1 cellular context compared by ENCODE assay signal in genomic region chr11:112024178-112024777, GRCh38.
TF ChIP-seq lines count a peak whose summit lies in the region.

No MANE protein-coding gene starts in this region.

TF ChIP-seq in K562, 482 proteins besides CTCF, POLR2A, EP300 and RAD21 (continued from another document and continues in another):
- no peak for TF ChIP-seq CEBPZ (IDR thresholded peaks at IDR 0.05; ENCODE audit: borderline replicate concordance, low read depth, low read length)
- no peak for TF ChIP-seq KLF10 (CRISPR knock-in tag; IDR thresholded peaks at IDR 0.05)
- TF ChIP-seq SMARCC2 (IDR thresholded peaks at IDR 0.05; ENCODE audit: low read depth): 0 out of 2 replicates have a peak, but pooled peaks have one; percentile 11
- TF ChIP-seq CSDE1 (IDR thresholded peaks at IDR 0.05): peak in 1 of 2 experiments; percentile 53; a peak in 1 of 4 replicates
- 0 out of 2 replicates have a peak, but pooled peaks have one; percentile 16 for TF ChIP-seq MTA2 (IDR thresholded peaks at IDR 0.05; ENCODE audit: low read depth)
- TF ChIP-seq MYBL2 (IDR thresholded peaks at IDR 0.05; ENCODE audit: low read depth): peak; percentile 86
- no peak for TF ChIP-seq MYBL2 (CRISPR knock-in tag; IDR thresholded peaks at IDR 0.05; ENCODE audit: borderline replicate concordance)
- no peak for TF ChIP-seq PHF20 (IDR thresholded peaks at IDR 0.05; ENCODE audit: partially characterized antibody)
- TF ChIP-seq MGA (IDR thresholded peaks at IDR 0.05): peak; percentile 50
- TF ChIP-seq NR2C2 (CRISPR knock-in tag; IDR thresholded peaks at IDR 0.05): no peak
- TF ChIP-seq NR2C2 (tag; IDR thresholded peaks at IDR 0.05): no peak
- TF ChIP-seq NCOA6 (IDR thresholded peaks at IDR 0.05): peak; percentile 50; the same call in 1 of the 2 replicates
- no peak for TF ChIP-seq HSF4 (CRISPR knock-in tag; IDR thresholded peaks at IDR 0.05; ENCODE audit: borderline replicate concordance)
- TF ChIP-seq FOXJ3 (CRISPR knock-in tag; IDR thresholded peaks at IDR 0.05): no peak
- TF ChIP-seq STAG1 (CRISPR knock-in tag; IDR thresholded peaks at IDR 0.05; ENCODE audit: borderline replicate concordance): no peak
- no peak for TF ChIP-seq NEUROD1 (IDR thresholded peaks at IDR 0.05; ENCODE audit: borderline replicate concordance, low read depth, low read length, partially characterized antibody)
- TF ChIP-seq KDM1A (IDR thresholded peaks at IDR 0.05): 0 out of 4 replicates have a peak, but pooled peaks of 1 of the 2 experiments have one; percentile 11
- TF ChIP-seq ZBTB12 (CRISPR knock-in tag; IDR thresholded peaks at IDR 0.05): no peak
- no peak for TF ChIP-seq MED1 (CRISPR knock-in tag; IDR thresholded peaks at IDR 0.05; ENCODE audit: borderline replicate concordance)
- TF ChIP-seq CREB1 (IDR thresholded peaks at IDR 0.05): no peak
- TF ChIP-seq CREB1 (CRISPR knock-in tag; IDR thresholded peaks at IDR 0.05): no peak
- TF ChIP-seq ZNF75A (CRISPR knock-in tag; IDR thresholded peaks at IDR 0.05): peak; percentile 9; the same call in 1 of the 2 replicates
- peak in 1 of 2 experiments; percentile 31; a peak in 1 of 4 replicates for TF ChIP-seq SRF (CRISPR knock-in tag; IDR thresholded peaks at IDR 0.05)
- TF ChIP-seq FOXO4 (CRISPR knock-in tag; IDR thresholded peaks at IDR 0.05): no peak
- no peak for TF ChIP-seq CEBPB (tag; IDR thresholded peaks at IDR 0.05)
- TF ChIP-seq JUND (IDR thresholded peaks at IDR 0.05; ENCODE audit: borderline replicate concordance, low read depth, low read length): 0 out of 2 replicates have a peak, but pooled peaks have one; percentile 31
- no peak for TF ChIP-seq JUND (tag; IDR thresholded peaks at IDR 0.05; ENCODE audit: borderline replicate concordance, low read depth, low read length)
- TF ChIP-seq TEAD4 (IDR thresholded peaks at IDR 0.05; ENCODE audit: low read length): peak; percentile 59
- no peak for TF ChIP-seq TEAD4 (CRISPR knock-in tag; IDR thresholded peaks at IDR 0.05; ENCODE audit: borderline replicate concordance)
- TF ChIP-seq BHLHE40 (IDR thresholded peaks at IDR 0.05; ENCODE audit: low read length): peak; percentile 51; the same call in 1 of the 2 replicates
- no peak for TF ChIP-seq KLF6 (CRISPR knock-in tag; IDR thresholded peaks at IDR 0.05; ENCODE audit: borderline replicate concordance)
- TF ChIP-seq FOXM1 (IDR thresholded peaks at IDR 0.05; ENCODE audit: low read depth): peak; percentile 89
- no peak for TF ChIP-seq FOXM1 (CRISPR knock-in tag; IDR thresholded peaks at IDR 0.05; ENCODE audit: low read depth)
- TF ChIP-seq MTF1 (CRISPR knock-in tag; IDR thresholded peaks at IDR 0.05; ENCODE audit: borderline replicate concordance): no peak
- no peak for TF ChIP-seq NFE2 (IDR thresholded peaks at IDR 0.05; ENCODE audit: low read depth)
- peak; percentile 50; the same call in 1 of the 2 replicates for TF ChIP-seq GATAD2B (IDR thresholded peaks at IDR 0.05; ENCODE audit: borderline replicate concordance)
- no peak; the same call in none of the 2 replicates for TF ChIP-seq CBFA2T3 (IDR thresholded peaks at IDR 0.05)
- no peak for TF ChIP-seq PCBP1 (IDR thresholded peaks at IDR 0.05; ENCODE audit: low read depth, low read length, poor library complexity, severe bottlenecking)
- peak; percentile 33; the same call in 1 of the 2 replicates for TF ChIP-seq HMBOX1 (IDR thresholded peaks at IDR 0.05)
- no peak for TF ChIP-seq RBM25 (IDR thresholded peaks at IDR 0.05; ENCODE audit: low read depth, low read length, severe bottlenecking)
- TF ChIP-seq ZNF41 (CRISPR knock-in tag; conservative IDR thresholded peaks at IDR 0.05): no peak
- TF ChIP-seq HIVEP1 (CRISPR knock-in tag; IDR thresholded peaks at IDR 0.05): no peak
- no peak for TF ChIP-seq TBP (optimal IDR thresholded peaks at IDR 0.05; ENCODE audit: low read depth, low read length)
- no peak for TF ChIP-seq ZNF174 (CRISPR knock-in tag; IDR thresholded peaks at IDR 0.05)
- no peak for TF ChIP-seq CBFA2T2 (conservative IDR thresholded peaks at IDR 0.05)
- 0 out of 4 replicates have a peak, but pooled peaks of 1 of the 2 experiments have one; percentile 40 for TF ChIP-seq HDAC1 (IDR thresholded peaks at IDR 0.05)
- TF ChIP-seq ZBTB5 (IDR thresholded peaks at IDR 0.05): no peak
